Comparison of ENCODE assay signal across 13 cellular contexts in the genomic region with DNA sequence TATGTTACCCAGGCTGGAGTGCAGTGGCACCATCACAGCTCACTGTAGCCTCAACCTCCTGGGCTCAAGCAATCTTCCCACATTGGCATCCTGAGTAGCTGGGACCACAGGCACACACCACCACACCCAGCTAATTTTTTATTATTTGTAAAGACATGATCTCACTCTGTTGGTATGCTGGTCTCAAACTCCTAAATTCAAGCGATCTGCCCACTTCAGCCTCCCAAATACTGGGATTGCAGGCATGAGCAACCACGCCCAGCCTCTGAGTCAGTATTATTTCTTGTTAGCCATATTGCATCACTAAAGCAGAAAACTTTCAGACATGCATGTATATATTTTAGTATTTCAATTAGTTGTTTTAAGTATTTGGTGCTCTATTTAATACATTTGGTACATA.
DNase-seq lines count a peak whose midpoint lies in the region; ATAC-seq and TF ChIP-seq lines count a peak whose summit lies in the region.
"Had no signal": no experiment of that assay in that cellular context is flagged by ENCODE, and none has a peak within 500 bp of the region (broad histone marks: within the 10 kb centered on the region; RNA-seq: fewer than 3 reads in every experiment).

No MANE protein-coding gene starts in this region.

- BruUV-seq in MCF 10A (replicated peaks; lab: Mats Ljungman, UMichigan): no TSS peak

- H3K4me3 Mint-ChIP-seq in MCF 10A (ENCODE audit: unreplicated experiment): no peak overlapping the region
- H3K4me3 Mint-ChIP-seq in CD8-positive, alpha-beta T cell: no peak overlapping the region
- H3K4me3 Mint-ChIP-seq in activated T-helper 17 cell treated with anti-CD3 and anti-CD28 coated beads, Interleukin-2, amount 50 U/mL, for 72 hours: no peak overlapping the region
- no peak overlapping the region for H3K4me3 Mint-ChIP-seq in activated naive CD4-positive, alpha-beta T cell treated with anti-CD3 and anti-CD28 coated beads for 36 hours
- H3K4me3 Mint-ChIP-seq: T-helper 17 cell had no signal

- intact Hi-C loops in MCF 10A (cut with micrococcal nuclease) (loop anchor here (2.0 kb wide), 1 partner anchor 374 kb away; no protein-coding TSS in a partner anchor), breast epithelium (cut with DNase I; ENCODE audit: low total_unique reads) (loop anchor here (5.0 kb wide), 1 partner anchor 529 kb away; no protein-coding TSS in a partner anchor)
- intact Hi-C loops in CD8-positive, alpha-beta T cell (cut with DNase I, micrococcal nuclease): no loop called here
- intact Hi-C loops in activated naive CD4-positive, alpha-beta T cell treated with anti-CD3 and anti-CD28 coated beads for 36 hours (cut with micrococcal nuclease): no loop called here

- TF ChIP-seq POLR2A in breast epithelium (IDR thresholded peaks at IDR 0.05) (no peak), gastroesophageal sphincter (IDR thresholded peaks at IDR 0.05) (no peak)

- H3K4me1 ChIP-seq in breast epithelium (no peaks in the 10 kb centered on the region), gastroesophageal sphincter (no peaks in the 10 kb centered on the region)
- H3K4me1 ChIP-seq in CD8-positive, alpha-beta T cell (ENCODE audit: insufficient read depth, low read length): no peaks in the 10 kb centered on the region
- H3K4me1 ChIP-seq: body of pancreas had no signal

- 63 to 73% methylated on average over 2 of the region's 2 CpGs for WGBS in gastroesophageal sphincter (ENCODE audit: low coverage in 1 of 2), 2 donors

- peak overlapping the region; percentile 65 for H3K27ac Mint-ChIP-seq in MCF 10A (ENCODE audit: low read depth, unreplicated experiment)
- no peak overlapping the region for H3K27ac Mint-ChIP-seq in CD8-positive, alpha-beta T cell
- no peak overlapping the region for H3K27ac Mint-ChIP-seq in activated T-helper 17 cell treated with anti-CD3 and anti-CD28 coated beads, Interleukin-2, amount 50 U/mL, for 72 hours
- H3K27ac Mint-ChIP-seq in activated naive CD4-positive, alpha-beta T cell treated with anti-CD3 and anti-CD28 coated beads for 36 hours: no peak overlapping the region
- H3K27ac Mint-ChIP-seq: T-helper 17 cell had no signal

- no peaks in the 10 kb centered on the region for H3K27me3 Mint-ChIP-seq in MCF 10A (ENCODE audit: insufficient read depth, unreplicated experiment)
- no peaks in the 10 kb centered on the region for H3K27me3 Mint-ChIP-seq in CD8-positive, alpha-beta T cell (ENCODE audit: low read depth)
- no peaks in the 10 kb centered on the region for H3K27me3 Mint-ChIP-seq in activated T-helper 17 cell treated with anti-CD3 and anti-CD28 coated beads, Interleukin-2, amount 50 U/mL, for 72 hours
- peaks cover 5% of the 10 kb centered on the region for H3K27me3 Mint-ChIP-seq in activated naive CD4-positive, alpha-beta T cell treated with anti-CD3 and anti-CD28 coated beads for 36 hours (ENCODE audit: low read depth)
- H3K27me3 Mint-ChIP-seq: T-helper 17 cell had no signal

- TF ChIP-seq CTCF in MCF 10A (IDR thresholded peaks at IDR 0.05; ENCODE audit: unreplicated experiment) (no peak), breast epithelium (IDR thresholded peaks at IDR 0.05) (no peak), gastroesophageal sphincter (IDR thresholded peaks at IDR 0.05) (no peak)
- no peak for TF ChIP-seq CTCF in CD8-positive, alpha-beta T cell (IDR thresholded peaks at IDR 0.05)

- POLR2A ChIA-PET in MCF 10A (lab: Yijun Ruan, JAX): interaction anchor here (0.6 kb wide), 1 partner anchor 1249 kb away, joined by 3 read pairs; no protein-coding TSS in a partner anchor
- POLR2A ChIA-PET in CD8-positive, alpha-beta T cell (lab: Charles Lee): no interaction called here

- H3K36me3 ChIP-seq in breast epithelium (no peaks in the 10 kb centered on the region), gastroesophageal sphincter (no peaks in the 10 kb centered on the region)
- H3K36me3 ChIP-seq in CD8-positive, alpha-beta T cell (ENCODE audit: insufficient read depth, low read length): no peaks in the 10 kb centered on the region

- no peak for TF ChIP-seq EP300 in gastroesophageal sphincter (IDR thresholded peaks at IDR 0.05)

- DNase-seq in MCF 10A (ENCODE audit: unreplicated experiment): peak; percentile 92
- no peak for DNase-seq in breast epithelium (ENCODE audit: low spot score in 2 of 2)
- peak; percentile 2 for DNase-seq in SW480 (ENCODE audit: low spot score)
- no peak for DNase-seq in CD8-positive, alpha-beta T cell
- DNase-seq in RPMI8226: no peak
- no peak for DNase-seq in activated naive CD4-positive, alpha-beta T cell treated with anti-CD3 and anti-CD28 coated beads for 36 hours
- DNase-seq: body of pancreas, GF-D8, retina, T-helper 17 cell, trophoblast cell had no signal

- peak; percentile 65 for ATAC-seq in gastroesophageal sphincter
- no peak for ATAC-seq in CD8-positive, alpha-beta T cell
- ATAC-seq in activated T-helper 17 cell treated with anti-CD3 and anti-CD28 coated beads, Interleukin-2, amount 50 U/mL, for 72 hours (replicated peaks): no peak
- ATAC-seq: body of pancreas, T-helper 17 cell had no signal

- H3K27me3 ChIP-seq in breast epithelium (no peaks in the 10 kb centered on the region), gastroesophageal sphincter (no peaks in the 10 kb centered on the region)
- no peaks in the 10 kb centered on the region for H3K27me3 ChIP-seq in CD8-positive, alpha-beta T cell (ENCODE audit: insufficient read depth, low read length)
- H3K27me3 ChIP-seq: body of pancreas had no signal

- CTCF ChIA-PET in MCF 10A (lab: Yijun Ruan, JAX): interaction anchor here (0.7 kb wide), 2 partner anchors 148 to 743 kb away, joined by 3 read pairs; no protein-coding TSS in a partner anchor
- CTCF ChIA-PET in CD8-positive, alpha-beta T cell (lab: Charles Lee): no interaction called here
- CTCF ChIA-PET in activated naive CD4-positive, alpha-beta T cell treated with anti-CD3 and anti-CD28 coated beads for 36 hours (lab: Charles Lee): no interaction called here

- H3K27ac ChIP-seq in breast epithelium (no peak overlapping the region), gastroesophageal sphincter (no peak overlapping the region)
- no peak overlapping the region for H3K27ac ChIP-seq in CD8-positive, alpha-beta T cell (ENCODE audit: low read depth, low read length)
- H3K27ac ChIP-seq: body of pancreas had no signal

- peaks cover 6% of the 10 kb centered on the region for H3K4me1 Mint-ChIP-seq in MCF 10A (ENCODE audit: insufficient read depth, unreplicated experiment)
- no peaks in the 10 kb centered on the region for H3K4me1 Mint-ChIP-seq in CD8-positive, alpha-beta T cell (ENCODE audit: low read depth)
- H3K4me1 Mint-ChIP-seq in activated T-helper 17 cell treated with anti-CD3 and anti-CD28 coated beads, Interleukin-2, amount 50 U/mL, for 72 hours: no peaks in the 10 kb centered on the region
- H3K4me1 Mint-ChIP-seq in activated naive CD4-positive, alpha-beta T cell treated with anti-CD3 and anti-CD28 coated beads for 36 hours (ENCODE audit: low read depth): no peaks in the 10 kb centered on the region
- H3K4me1 Mint-ChIP-seq: T-helper 17 cell had no signal

- H3K4me3 ChIP-seq in breast epithelium (no peak overlapping the region), gastroesophageal sphincter (no peak overlapping the region)
- no peak overlapping the region for H3K4me3 ChIP-seq in CD8-positive, alpha-beta T cell (ENCODE audit: low read depth, low read length)
- H3K4me3 ChIP-seq: body of pancreas had no signal

- H3K9me3 ChIP-seq in breast epithelium (no peaks in the 10 kb centered on the region), gastroesophageal sphincter (no peaks in the 10 kb centered on the region)
- no peaks in the 10 kb centered on the region for H3K9me3 ChIP-seq in CD8-positive, alpha-beta T cell (ENCODE audit: low read length)
- H3K9me3 ChIP-seq: body of pancreas had no signal

- no peaks in the 10 kb centered on the region for H3K9me3 Mint-ChIP-seq in MCF 10A (ENCODE audit: unreplicated experiment)
- H3K9me3 Mint-ChIP-seq in CD8-positive, alpha-beta T cell: no peaks in the 10 kb centered on the region
- no peaks in the 10 kb centered on the region for H3K9me3 Mint-ChIP-seq in activated T-helper 17 cell treated with anti-CD3 and anti-CD28 coated beads, Interleukin-2, amount 50 U/mL, for 72 hours
- H3K9me3 Mint-ChIP-seq in activated naive CD4-positive, alpha-beta T cell treated with anti-CD3 and anti-CD28 coated beads for 36 hours: no peaks in the 10 kb centered on the region

- H3K36me3 Mint-ChIP-seq in MCF 10A (ENCODE audit: insufficient read depth, unreplicated experiment): peaks cover 4% of the 10 kb centered on the region
- H3K36me3 Mint-ChIP-seq in CD8-positive, alpha-beta T cell: no peaks in the 10 kb centered on the region
- no peaks in the 10 kb centered on the region for H3K36me3 Mint-ChIP-seq in activated T-helper 17 cell treated with anti-CD3 and anti-CD28 coated beads, Interleukin-2, amount 50 U/mL, for 72 hours (ENCODE audit: low read depth)
- no peaks in the 10 kb centered on the region for H3K36me3 Mint-ChIP-seq in activated naive CD4-positive, alpha-beta T cell treated with anti-CD3 and anti-CD28 coated beads for 36 hours (ENCODE audit: low read depth)

Comparison
In these comparisons a context has a peak if more than half of its experiments do, and no peak if none do; other contexts are left out.
1. DNase-seq: peak in MCF 10A (single experiment) and SW480 (single experiment); none in breast epithelium (0 of 2), CD8-positive, alpha-beta T cell (0 of 7), RPMI8226 (single experiment) and activated naive CD4-positive, alpha-beta T cell treated with anti-CD3 and anti-CD28 coated beads for 36 hours (single experiment).
2. intact Hi-C loops: an anchor here in MCF 10A (2.0 kb wide) and breast epithelium (5.0 kb wide); none called in CD8-positive, alpha-beta T cell and activated naive CD4-positive, alpha-beta T cell treated with anti-CD3 and anti-CD28 coated beads for 36 hours.